14 cellular contexts compared by ENCODE assay signal in genomic region chr11:61895046-61895717, GRCh38.
"Had no signal": no experiment of that assay in that cellular context is flagged by ENCODE, and none has a peak within 500 bp of the region (broad histone marks: within the 10 kb centered on the region; RNA-seq: fewer than 3 reads in every experiment).

No MANE protein-coding gene starts in this region.

- H3K27me3 Mint-ChIP-seq: activated T-helper 17 cell treated with anti-CD3 and anti-CD28 coated beads, Interleukin-2, amount 50 U/mL, for 72 hours; central memory CD8-positive, alpha-beta T cell had no signal

- H3K4me3 ChIP-seq: tibial artery had no signal

- H3K36me3 Mint-ChIP-seq: activated naive CD4-positive, alpha-beta T cell treated with anti-CD3 and anti-CD28 coated beads, Interleukin-2, amount 10 ng/mL, durations not matched to agents 7 days and 5 days; brain; WTC11 had no signal

- H3K4me3 Mint-ChIP-seq: activated CD4-positive, alpha-beta T cell treated with anti-CD3 and anti-CD28 coated beads, Interleukin-2, amount 10 ng/mL, durations not matched to agents 7 days and 5 days; activated naive CD4-positive, alpha-beta T cell treated with anti-CD3 and anti-CD28 coated beads, Interleukin-2, amount 10 ng/mL, durations not matched to agents 7 days and 5 days; activated T-helper 17 cell treated with anti-CD3 and anti-CD28 coated beads, Interleukin-2, amount 50 U/mL, for 72 hours; brain; central memory CD8-positive, alpha-beta T cell; WTC11 had no signal

- ATAC-seq: activated T-helper 17 cell treated with anti-CD3 and anti-CD28 coated beads, Interleukin-2, amount 50 U/mL, for 72 hours; WTC11 had no signal

- H3K9me3 ChIP-seq: tibial artery had no signal

- H3K9me3 Mint-ChIP-seq: activated CD4-positive, alpha-beta T cell treated with anti-CD3 and anti-CD28 coated beads, Interleukin-2, amount 10 ng/mL, durations not matched to agents 7 days and 5 days; activated naive CD4-positive, alpha-beta T cell treated with anti-CD3 and anti-CD28 coated beads, Interleukin-2, amount 10 ng/mL, durations not matched to agents 7 days and 5 days; activated T-helper 17 cell treated with anti-CD3 and anti-CD28 coated beads, Interleukin-2, amount 50 U/mL, for 72 hours; brain; central memory CD8-positive, alpha-beta T cell; WTC11 had no signal

- H3K27ac Mint-ChIP-seq: activated CD4-positive, alpha-beta T cell treated with anti-CD3 and anti-CD28 coated beads, Interleukin-2, amount 10 ng/mL, durations not matched to agents 7 days and 5 days; activated naive CD4-positive, alpha-beta T cell treated with anti-CD3 and anti-CD28 coated beads, Interleukin-2, amount 10 ng/mL, durations not matched to agents 7 days and 5 days; WTC11 had no signal

- DNase-seq: activated CD4-positive, alpha-beta T cell treated with anti-CD3 and anti-CD28 coated beads, Interleukin-2, amount 10 ng/mL, durations not matched to agents 7 days and 5 days; activated naive CD4-positive, alpha-beta T cell treated with anti-CD3 and anti-CD28 coated beads, Interleukin-2, amount 10 ng/mL, durations not matched to agents 7 days and 5 days; activated T-cell treated with anti-CD3 and anti-CD28 coated beads for 4 hours; cortex of kidney; erythroblast; hypothalamus; kidney glomerular epithelial cell; midbrain; tibial artery had no signal

- H3K27ac ChIP-seq: parathyroid adenoma had no signal

- H3K9ac ChIP-seq: parathyroid adenoma had no signal
